Comparison of ENCODE assay signal across 1 cellular context in genomic region chr6:129120856-129121255, GRCh38.
TF ChIP-seq lines count a peak whose summit lies in the region.

No MANE protein-coding gene starts in this region.

TF ChIP-seq in GM23338, 12 proteins besides CTCF, POLR2A, EP300 and RAD21 (continued from another document):
- TF ChIP-seq ZNF462 (CRISPR knock-in tag; IDR thresholded peaks at IDR 0.05) (no peak), STAT1 (IDR thresholded peaks at IDR 0.05; ENCODE audit: unreplicated experiment) (no peak), ZNF331 (CRISPR knock-in tag; IDR thresholded peaks at IDR 0.05; ENCODE audit: low read depth) (no peak), ZNF114 (CRISPR knock-in tag; IDR thresholded peaks at IDR 0.05) (no peak)
